Comparison of ENCODE assay signal across 16 cellular contexts in the genomic region with DNA sequence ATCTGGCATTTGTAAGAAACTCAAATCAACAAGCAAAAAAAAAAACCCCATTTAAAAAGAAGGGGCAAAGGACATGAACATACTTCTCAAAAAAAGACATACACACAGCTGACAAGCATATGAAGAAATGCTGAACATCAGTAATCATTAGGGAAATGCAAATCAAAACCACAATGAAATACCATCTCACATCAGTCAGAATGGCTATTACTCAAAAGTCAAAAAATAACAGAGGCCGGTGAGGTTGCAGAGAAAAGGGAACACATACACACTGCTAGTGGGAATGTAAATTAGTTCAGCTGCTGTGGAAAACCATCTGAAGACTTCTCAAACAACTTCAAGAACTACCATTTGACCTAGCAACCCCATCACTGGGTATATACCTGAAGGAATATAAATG.
DNase-seq lines count a peak whose midpoint lies in the region; ATAC-seq and TF ChIP-seq lines count a peak whose summit lies in the region.
"Had no signal": no experiment of that assay in that cellular context is flagged by ENCODE, and none has a peak within 500 bp of the region (broad histone marks: within the 10 kb centered on the region; RNA-seq: fewer than 3 reads in every experiment).

No MANE protein-coding gene starts in this region.

- CTCF ChIA-PET in mammary epithelial cell (lab: Charles Lee; ENCODE audit: low non-redundant PET), result no interaction called here
- CTCF ChIA-PET in MCF 10A (lab: Yijun Ruan, JAX), result interaction anchor here (0.7 kb wide), 1 partner anchor 18 kb away, joined by 4 read pairs; no protein-coding TSS in a partner anchor

- H3K27me3 Mint-ChIP-seq in MCF 10A (ENCODE audit: insufficient read depth, unreplicated experiment) (no peaks in the 10 kb centered on the region), progenitor cell of endocrine pancreas (peaks cover 3% of the 10 kb centered on the region)

- H3K36me3 Mint-ChIP-seq in MCF 10A (ENCODE audit: insufficient read depth, unreplicated experiment), result no peaks in the 10 kb centered on the region
- H3K36me3 Mint-ChIP-seq in progenitor cell of endocrine pancreas (ENCODE audit: insufficient read depth), result peaks cover 4% of the 10 kb centered on the region
- H3K36me3 Mint-ChIP-seq: mesothelial cell of epicardium had no signal

- intact Hi-C loops in mammary epithelial cell (cut with micrococcal nuclease), result no loop called here
- intact Hi-C loops in MCF 10A (cut with micrococcal nuclease), result no loop called here

- peaks cover 4% of the 10 kb centered on the region for H3K4me1 ChIP-seq in mammary epithelial cell (ENCODE audit: insufficient read depth, low read length)
- H3K4me1 ChIP-seq: HAP-1 had no signal

- dilution Hi-C loops in mammary epithelial cell (cut with HindIII; ENCODE audit: low sequenced_read_pairs), result no loop called here

- no peak overlapping the region for H3K27ac ChIP-seq in mammary epithelial cell (ENCODE audit: insufficient read depth, low read depth, low read length)

- H3K4me3 ChIP-seq in mammary epithelial cell (replicated peaks in 1 of 3; ENCODE audit: insufficient read depth in 1 of 3, low read depth in 2 of 3, low read length in 3 of 3), result no peak overlapping the region
- H3K4me3 ChIP-seq in cardiac fibroblast (replicated peaks in 1 of 2; ENCODE audit: low read depth in 2 of 2, low read length in 2 of 2), result no peak overlapping the region
- H3K4me3 ChIP-seq: HAP-1 had no signal

- POLR2A ChIA-PET in MCF 10A (lab: Yijun Ruan, JAX), result no interaction called here

- H2AFZ ChIP-seq in mammary epithelial cell (ENCODE audit: low read depth, low read length), result no peak overlapping the region

- H3K9ac ChIP-seq in mammary epithelial cell (ENCODE audit: insufficient read depth, low read length), result no peak overlapping the region

- WGBS in mammary epithelial cell (ENCODE audit: low coverage, missing lambda C conversion rate), result 75% methylated on average over 1 of the region's 1 CpG

- no peaks in the 10 kb centered on the region for H3K79me2 ChIP-seq in mammary epithelial cell (ENCODE audit: insufficient read depth, low read length)

- DNase-seq in mammary epithelial cell (peak; percentile 43), MCF 10A (ENCODE audit: unreplicated experiment) (no peak), cardiac fibroblast (ENCODE audit: low read depth in 2 of 2) (peak; percentile 8 to 71), progenitor cell of endocrine pancreas (ENCODE audit: low spot score, unreplicated experiment) (no peak), SIG-M5 treated with dmso at 0.1 percent for 504 hours (lab: John Stamatoyannopoulos, UW; ENCODE audit: unreplicated experiment) (no peak), cerebellar cortex (ENCODE audit: low spot score) (no peak)
- no peak for DNase-seq in activated CD4-positive, alpha-beta T cell treated with anti-CD3 and anti-CD28 coated beads for 4 hours
- DNase-seq: 8988T; activated CD4-positive, CD25-positive, alpha-beta regulatory T cell; activated T-cell treated with anti-CD3 and anti-CD28 coated beads, Interleukin-2, amount 50 U/mL, for 48 hours; DMS53; NCI-H1105; NCI-H748 treated with DMSO at 0.1 percent for 48 hours had no signal

- in situ Hi-C loops in mammary epithelial cell (cut with MboI; ENCODE audit: low sequenced_read_pairs in 2 of 2), result no loop called here

- no peaks in the 10 kb centered on the region for H3K9me3 ChIP-seq in mammary epithelial cell (replicated peaks; ENCODE audit: insufficient read depth, low read length)
- H3K9me3 ChIP-seq: HAP-1 had no signal

- H3K9me3 Mint-ChIP-seq in MCF 10A (ENCODE audit: unreplicated experiment) (no peaks in the 10 kb centered on the region), progenitor cell of endocrine pancreas (ENCODE audit: low read depth) (peaks cover 19% of the 10 kb centered on the region)

- peak; percentile 75 for ATAC-seq in HG03045 (IDR thresholded peaks at IDR 0.05; ENCODE audit: unreplicated experiment)

- no peaks in the 10 kb centered on the region for H4K20me1 ChIP-seq in mammary epithelial cell (ENCODE audit: insufficient read depth, low read length)

- peaks cover 3% of the 10 kb centered on the region for H3K4me1 Mint-ChIP-seq in MCF 10A (ENCODE audit: insufficient read depth, unreplicated experiment)
- peaks cover 6% of the 10 kb centered on the region for H3K4me1 Mint-ChIP-seq in progenitor cell of endocrine pancreas (ENCODE audit: low read depth)

- H3K27ac Mint-ChIP-seq in MCF 10A (ENCODE audit: low read depth, unreplicated experiment), result no peak overlapping the region
- no peak overlapping the region for H3K27ac Mint-ChIP-seq in progenitor cell of endocrine pancreas
- H3K27ac Mint-ChIP-seq: mesothelial cell of epicardium had no signal

- BruUV-seq in mammary epithelial cell (replicated peaks; lab: Mats Ljungman, UMichigan) (no TSS peak), MCF 10A (replicated peaks; lab: Mats Ljungman, UMichigan) (no TSS peak)

- H3K36me3 ChIP-seq in mammary epithelial cell (ENCODE audit: insufficient read depth, low read length), result no peaks in the 10 kb centered on the region
- H3K36me3 ChIP-seq: HAP-1 had no signal

- no peaks in the 10 kb centered on the region for H3K27me3 ChIP-seq in mammary epithelial cell (ENCODE audit: insufficient read depth, low read length)

- TF ChIP-seq CTCF in mammary epithelial cell (conservative IDR thresholded peaks at IDR 0.05 in 1 of 2, IDR thresholded peaks at IDR 0.05 in 1 of 2; ENCODE audit: extremely low read depth in 1 of 2, insufficient read depth in 1 of 2, low read depth in 1 of 2, low read length in 2 of 2), result no peak
- TF ChIP-seq CTCF in MCF 10A (IDR thresholded peaks at IDR 0.05; ENCODE audit: unreplicated experiment), result no peak
- TF ChIP-seq CTCF in cardiac fibroblast (IDR thresholded peaks at IDR 0.05; ENCODE audit: low read depth, low read length), result no peak
- TF ChIP-seq CTCF in progenitor cell of endocrine pancreas (IDR thresholded peaks at IDR 0.05; ENCODE audit: unreplicated experiment), result no peak

- H3K4me2 ChIP-seq in mammary epithelial cell (ENCODE audit: insufficient read depth, low read depth, low read length), result no peak overlapping the region

- no peak overlapping the region for H3K4me3 Mint-ChIP-seq in MCF 10A (ENCODE audit: unreplicated experiment)
- no peak overlapping the region for H3K4me3 Mint-ChIP-seq in progenitor cell of endocrine pancreas (ENCODE audit: low read depth)
- H3K4me3 Mint-ChIP-seq: mesothelial cell of epicardium had no signal

Comparison
In these comparisons a context has a peak if more than half of its experiments do, and no peak if none do; other contexts are left out.
1. DNase-seq: peak in mammary epithelial cell (single experiment) and cardiac fibroblast (2 of 2); none in MCF 10A (single experiment), progenitor cell of endocrine pancreas (single experiment), SIG-M5 treated with dmso at 0.1 percent for 504 hours (single experiment), cerebellar cortex (single experiment) and activated CD4-positive, alpha-beta T cell treated with anti-CD3 and anti-CD28 coated beads for 4 hours (0 of 2).